Comparison of ENCODE assay signal across 9 cellular contexts in the genomic region with DNA sequence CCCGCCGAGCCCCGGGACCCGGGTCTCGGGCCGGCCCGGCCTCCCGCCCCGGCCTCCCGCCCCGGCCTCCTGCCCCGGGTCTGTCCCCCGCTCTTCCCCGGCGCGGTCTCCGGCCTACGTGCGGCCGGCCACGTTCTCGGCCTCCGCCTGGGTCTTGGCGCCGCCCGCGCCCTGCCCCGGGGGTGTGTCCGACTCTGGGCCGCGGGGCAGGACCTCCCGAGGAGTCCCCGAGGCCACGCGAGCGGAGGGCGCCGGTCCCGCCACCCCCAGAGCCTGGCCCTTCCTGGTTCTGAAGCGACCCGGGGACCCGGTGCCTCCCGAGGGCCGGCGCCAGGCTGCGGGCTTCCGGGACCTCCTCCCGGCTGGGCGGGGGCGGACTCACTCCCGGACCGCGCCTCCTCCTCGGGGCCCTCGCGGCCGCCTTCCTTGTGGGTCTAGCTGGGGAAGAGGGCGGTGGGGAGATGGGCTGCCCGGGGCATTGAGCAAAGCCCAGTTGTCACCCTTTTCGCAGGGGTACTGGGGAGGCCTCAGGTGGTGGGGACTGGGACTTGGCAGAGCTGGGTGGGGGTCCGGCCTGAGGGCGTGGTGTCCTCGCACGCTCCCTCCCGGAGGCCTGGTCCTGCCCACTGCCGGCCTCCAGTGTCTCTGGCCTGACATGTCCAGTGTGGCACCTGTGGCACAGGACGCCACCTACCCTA. TPM values are rescaled to one million over a fixed set of nuclear protein-coding genes. Genes with fewer than 3 reads are reported as not detected.
DNase-seq lines count a peak whose midpoint lies in the region; ATAC-seq and TF ChIP-seq lines count a peak whose summit lies in the region.
"Had no signal": no experiment of that assay in that cellular context is flagged by ENCODE, and none has a peak within 500 bp of the region (broad histone marks: within the 10 kb centered on the region; RNA-seq: fewer than 3 reads in every experiment).

No MANE protein-coding gene starts in this region.

- peaks cover 3% of the 10 kb centered on the region for H3K36me3 Mint-ChIP-seq in CD8-positive, alpha-beta T cell

- POLR2A ChIA-PET in CD8-positive, alpha-beta T cell (lab: Charles Lee) = interaction anchor here (0.6 to 1.0 kb wide), 2 partner anchors 19 to 38 kb away, joined by 3 read pairs; a partner anchor contains a TSS
- POLR2A ChIA-PET in IMR-90 (lab: Charles Lee; ENCODE audit: unreplicated experiment) = no interaction called here

- H3K18ac ChIP-seq in IMR-90 (ENCODE audit: low read depth, low read length) = no peak overlapping the region; the same call in 1 of the 2 replicates

- DNase-seq in CD8-positive, alpha-beta T cell = peak in 6 of 7 experiments; percentile 38 to 76 (median 60)
- DNase-seq in GM20000 (ENCODE audit: low spot score) = peak; percentile 91
- DNase-seq in IMR-90 = peak; percentile 19
- DNase-seq in T-helper 9 cell = peak; percentile 49
- DNase-seq in astrocyte of the spinal cord (ENCODE audit: low read depth, low spot score) = peak; percentile 36
- peak in 31 of 51 donors; percentile 27 to 78 (median 47) for DNase-seq in hypothalamus (lab: John Stamatoyannopoulos, UW)
- peak; percentile 88 for DNase-seq in sciatic nerve (ENCODE audit: low spot score)
- DNase-seq in NCI-H1694 treated with DMSO at 0.1 percent for 48 hours (lab: John Stamatoyannopoulos, UW) = no peak

- dilution Hi-C loops in IMR-90 (cut with HindIII; ENCODE audit: low sequenced_read_pairs, unreplicated experiment) = no loop called here

- no peaks in the 10 kb centered on the region for H3K27me3 Mint-ChIP-seq in CD8-positive, alpha-beta T cell (ENCODE audit: low read depth)

- H3K27ac Mint-ChIP-seq in CD8-positive, alpha-beta T cell = peak overlapping the region; percentile 85

- no peaks in the 10 kb centered on the region for H3K9me3 Mint-ChIP-seq in CD8-positive, alpha-beta T cell

- peak overlapping the region; percentile 80 for H2BK5ac ChIP-seq in IMR-90 (ENCODE audit: low read depth, low read length, poor library complexity, severe bottlenecking)

- H3K27ac ChIP-seq in CD8-positive, alpha-beta T cell (ENCODE audit: low read depth, low read length) = peak overlapping the region; percentile 30
- H3K27ac ChIP-seq in IMR-90 (ENCODE audit: insufficient read depth, low read length) = peak overlapping the region; percentile 57

- peak overlapping the region; percentile 74 for H3K4ac ChIP-seq in IMR-90 (ENCODE audit: low read depth, low read length)

- peaks cover 16 to 36% of the 10 kb centered on the region in 2 experiments for H3K79me1 ChIP-seq in IMR-90 (ENCODE audit: low read depth in 1 of 2, low read length in 2 of 2)

- peak overlapping the region; percentile 97 for H2AK9ac ChIP-seq in IMR-90 (replicated peaks; ENCODE audit: low read depth, low read length, poor library complexity)

- intact Hi-C loops in CD8-positive, alpha-beta T cell (cut with DNase I, micrococcal nuclease) = loop anchor here (1.0 kb wide), 1 partner anchor 39 kb away; a partner anchor contains a TSS
- intact Hi-C loops in IMR-90 (cut with micrococcal nuclease) = no loop called here
- intact Hi-C loops in sciatic nerve (cut with DNase I) = loop anchor here (2.0 to 10.0 kb wide), 2 partner anchors 296 to 508 kb away; no protein-coding TSS in a partner anchor

- H2AK5ac ChIP-seq in IMR-90 (ENCODE audit: low read depth, low read length) = peak overlapping the region; percentile 93

- H3K4me3 Mint-ChIP-seq in CD8-positive, alpha-beta T cell = peak overlapping the region; percentile 80

- peak; percentile 43 for ATAC-seq in CD8-positive, alpha-beta T cell
- ATAC-seq in IMR-90 (ENCODE audit: low read depth) = peak; percentile 72
- peak; percentile 53 for ATAC-seq in sciatic nerve

- peak overlapping the region; percentile 91 for H2AFZ ChIP-seq in IMR-90 (replicated peaks; ENCODE audit: low read length, poor library complexity)

- CTCF ChIA-PET in CD8-positive, alpha-beta T cell (lab: Charles Lee) = interaction anchor here (1.3 kb wide), 1 partner anchor 216 kb away, joined by 6 read pairs; no protein-coding TSS in a partner anchor
- CTCF ChIA-PET in IMR-90 (lab: Yijun Ruan, JAX) = no interaction called here

- H4K8ac ChIP-seq in IMR-90 (ENCODE audit: low read depth in 2 of 2, low read length in 2 of 2) = peak overlapping the region; percentile 28 to 39; a peak in 2 of 4 replicates

- H2BK20ac ChIP-seq in IMR-90 (ENCODE audit: low read depth, low read length) = no peak overlapping the region

- peak; percentile 65 for TF ChIP-seq POLR2A in IMR-90 (IDR thresholded peaks at IDR 0.05; ENCODE audit: low read depth, low read length)

- H3K14ac ChIP-seq in IMR-90 (replicated peaks; ENCODE audit: low read depth, low read length) = peak overlapping the region; percentile 38

- H2BK15ac ChIP-seq in IMR-90 (ENCODE audit: low read depth, low read length) = no peak overlapping the region

- H3K9me3 ChIP-seq in CD8-positive, alpha-beta T cell (ENCODE audit: low read length) = no peaks in the 10 kb centered on the region
- H3K9me3 ChIP-seq in IMR-90 (ENCODE audit: control insufficient read depth, insufficient read depth, low read length) = no peaks in the 10 kb centered on the region

- peak overlapping the region; percentile 61; the same call in 1 of the 2 replicates for H4K91ac ChIP-seq in IMR-90 (ENCODE audit: insufficient read depth, low read depth, low read length)

- H3K4me1 Mint-ChIP-seq in CD8-positive, alpha-beta T cell (ENCODE audit: low read depth) = peaks cover 55% of the 10 kb centered on the region

- H3K23ac ChIP-seq in IMR-90 (ENCODE audit: low read depth, low read length) = peak overlapping the region; percentile 11; the same call in 1 of the 2 replicates

- H3K4me3 ChIP-seq in CD8-positive, alpha-beta T cell (ENCODE audit: low read depth, low read length) = peak overlapping the region; percentile 65
- H3K4me3 ChIP-seq in IMR-90 (ENCODE audit: insufficient read depth, low read depth, low read length) (peak overlapping the region; percentile 82), astrocyte of the spinal cord (ENCODE audit: low read depth, low read length) (peak overlapping the region; percentile 60)

- no peak overlapping the region for H3K56ac ChIP-seq in IMR-90 (ENCODE audit: extremely low read depth, insufficient read depth, low read length)

- peaks cover 48% of the 10 kb centered on the region for H4K20me1 ChIP-seq in IMR-90 (ENCODE audit: insufficient read depth, low read length)

- no TSS peak for BruUV-seq in IMR-90 (replicated peaks; lab: Mats Ljungman, UMichigan)

- H3K4me2 ChIP-seq in IMR-90 (ENCODE audit: low read depth, low read length) = peak overlapping the region; percentile 87

- no peaks in the 10 kb centered on the region for H3K27me3 ChIP-seq in CD8-positive, alpha-beta T cell (ENCODE audit: insufficient read depth, low read length)
- H3K27me3 ChIP-seq in IMR-90 (ENCODE audit: control insufficient read depth, insufficient read depth, low read length) = no peaks in the 10 kb centered on the region; the same call in 1 of the 2 replicates

- TF ChIP-seq RAD21 in IMR-90 (IDR thresholded peaks at IDR 0.05; ENCODE audit: low read length) = no peak

- 0% methylated on average over 4 of the region's 67 CpGs; no CpG with 5 or more reads in 1 of the 2 experiments for WGBS in IMR-90 (ENCODE audit: extremely low coverage in 2 of 2, insufficient read length in 1 of 2), 2 experiments

- no peak overlapping the region for H4K5ac ChIP-seq in IMR-90 (ENCODE audit: low read depth, low read length)

- no peaks in the 10 kb centered on the region for H3K36me3 ChIP-seq in CD8-positive, alpha-beta T cell (ENCODE audit: insufficient read depth, low read length)
- H3K36me3 ChIP-seq in IMR-90 (ENCODE audit: control insufficient read depth, insufficient read depth, low read length) = peaks cover 3% of the 10 kb centered on the region; the same call in 1 of the 2 replicates

- in situ Hi-C loops in IMR-90 (cut with MboI; ENCODE audit: low sequenced_read_pairs) = no loop called here
- in situ Hi-C loops in astrocyte of the spinal cord (cut with HindIII; ENCODE audit: low sequenced_read_pairs) = no loop called here

- no peak for TF ChIP-seq CTCF in CD8-positive, alpha-beta T cell (IDR thresholded peaks at IDR 0.05)
- TF ChIP-seq CTCF in GM20000 (IDR thresholded peaks at IDR 0.05; ENCODE audit: extremely low read depth, missing control alignments) (no peak), IMR-90 (conservative IDR thresholded peaks at IDR 0.05; ENCODE audit: low read depth, low read length) (no peak), astrocyte of the spinal cord (IDR thresholded peaks at IDR 0.05; ENCODE audit: low read depth, low read length) (no peak)

- H2BK120ac ChIP-seq in IMR-90 (ENCODE audit: low read depth, low read length) = no peak overlapping the region

- no peaks in the 10 kb centered on the region for H3K9me1 ChIP-seq in IMR-90 (ENCODE audit: insufficient read depth, low read length)

- H3K9ac ChIP-seq in IMR-90 (ENCODE audit: low read depth, low read length) = peak overlapping the region; percentile 72

- peaks cover 59% of the 10 kb centered on the region for H3K4me1 ChIP-seq in CD8-positive, alpha-beta T cell (ENCODE audit: insufficient read depth, low read length)
- peaks cover 20% of the 10 kb centered on the region for H3K4me1 ChIP-seq in IMR-90 (ENCODE audit: control insufficient read depth, insufficient read depth, low read length)

RNA-seq across cellular contexts. Expression of a gene that starts 0.6 kb away (rescaled TPM):
- 10 to 100 TPM; 85.1 to 87.8 TPM for total RNA-seq in CD8-positive, alpha-beta T cell
- total RNA-seq in IMR-90 (2012; rRNA removed) = 100 and 103 TPM in 2 replicates
- 126 and 131 TPM in 2 replicates for polyA plus RNA-seq in IMR-90 (2012; rRNA removed)
- 121 and 205 TPM in 2 replicates for polyA plus RNA-seq in IMR-90 (2012; cell fraction: cytosol; rRNA removed)
- 315 and 685 TPM in 2 replicates for polyA plus RNA-seq in IMR-90 (2012; cell fraction: nucleus; rRNA removed; ENCODE audit: low replicate concordance)
- 189 TPM for total RNA-seq in sciatic nerve

RNA-seq across cellular contexts. Expression of a gene that starts 14.7 kb away (rescaled TPM):
- not detected for total RNA-seq in CD8-positive, alpha-beta T cell
- not detected in 2 replicates for total RNA-seq in IMR-90 (2012; rRNA removed)
- polyA plus RNA-seq in IMR-90 (2012; rRNA removed) = 0.03 and 0.05 TPM in 2 replicates
- polyA plus RNA-seq in IMR-90 (2012; cell fraction: cytosol; rRNA removed) = not detected in 2 replicates
- polyA plus RNA-seq in IMR-90 (2012; cell fraction: nucleus; rRNA removed; ENCODE audit: low replicate concordance) = 0.54 and 0.91 TPM in 2 replicates
- total RNA-seq in sciatic nerve = 0.13 TPM
- total RNA-seq: activated CD8-positive, alpha-beta memory T cell treated with anti-CD3 and anti-CD28 coated beads for 36 hours had no signal

RNA-seq across cellular contexts. Expression of a gene that starts 38.7 kb away (rescaled TPM):
- total RNA-seq in CD8-positive, alpha-beta T cell = not detected
- total RNA-seq in IMR-90 (2012; rRNA removed) = not detected in 2 replicates
- polyA plus RNA-seq in IMR-90 (2012; rRNA removed) = not detected in 2 replicates
- not detected in 2 replicates for polyA plus RNA-seq in IMR-90 (2012; cell fraction: cytosol; rRNA removed)
- not detected in 2 replicates for polyA plus RNA-seq in IMR-90 (2012; cell fraction: nucleus; rRNA removed; ENCODE audit: low replicate concordance)
- total RNA-seq in sciatic nerve = not detected
- total RNA-seq: activated CD8-positive, alpha-beta memory T cell treated with anti-CD3 and anti-CD28 coated beads for 36 hours had no signal

RNA-seq across cellular contexts. Expression of a gene that starts 38.8 kb away (rescaled TPM):
- total RNA-seq in CD8-positive, alpha-beta T cell = 10 to 100 TPM; 69.7 to 70.5 TPM
- total RNA-seq in IMR-90 (2012; rRNA removed) = 3.3 and 3.8 TPM in 2 replicates
- 10.3 and 12.4 TPM in 2 replicates for polyA plus RNA-seq in IMR-90 (2012; rRNA removed)
- polyA plus RNA-seq in IMR-90 (2012; cell fraction: cytosol; rRNA removed) = 18.3 and 20.2 TPM in 2 replicates
- polyA plus RNA-seq in IMR-90 (2012; cell fraction: nucleus; rRNA removed; ENCODE audit: low replicate concordance) = 43.6 and 107 TPM in 2 replicates
- 26.7 TPM for total RNA-seq in sciatic nerve

RNA-seq across cellular contexts. Expression of a gene that starts 53.0 kb away (rescaled TPM):
- total RNA-seq in CD8-positive, alpha-beta T cell = 1 to 10 TPM; 1.2 to 2.0 TPM
- total RNA-seq in IMR-90 (2012; rRNA removed) = not detected in 2 replicates
- not detected in 2 replicates for polyA plus RNA-seq in IMR-90 (2012; rRNA removed)
- not detected in 2 replicates for polyA plus RNA-seq in IMR-90 (2012; cell fraction: cytosol; rRNA removed)
- polyA plus RNA-seq in IMR-90 (2012; cell fraction: nucleus; rRNA removed; ENCODE audit: low replicate concordance) = 0.05 TPM in 1 of 2 replicates, not detected in the other
- total RNA-seq in sciatic nerve = 9.9 TPM
